7 cellular contexts compared by ENCODE assay signal in the genomic region with DNA sequence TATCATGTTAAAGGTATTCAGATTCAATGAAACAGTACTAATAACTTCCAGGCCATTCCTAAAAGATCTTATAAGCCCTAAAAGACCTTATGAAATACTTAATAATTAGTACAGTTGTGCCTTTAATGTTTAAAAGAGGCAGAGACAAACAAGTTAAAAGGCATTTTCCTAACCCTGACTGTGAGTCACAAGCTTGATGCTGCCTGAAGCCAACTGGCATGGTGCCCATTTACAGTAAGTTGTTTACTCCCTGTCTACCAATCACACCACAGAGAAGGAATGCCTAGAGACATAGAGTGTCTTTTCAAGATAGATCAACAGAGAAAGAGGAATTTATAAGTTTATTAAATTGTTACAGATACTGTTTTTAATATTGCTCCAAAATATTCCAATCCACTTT. TPM values are rescaled to one million over a fixed set of nuclear protein-coding genes. Genes with fewer than 3 reads are reported as not detected.
DNase-seq lines count a peak whose midpoint lies in the region; ATAC-seq and TF ChIP-seq lines count a peak whose summit lies in the region.

No MANE protein-coding gene starts in this region.

- no peaks in the 10 kb centered on the region for H3K27me3 Mint-ChIP-seq in osteocyte (ENCODE audit: unreplicated experiment)

- peaks cover 28% of the 10 kb centered on the region for H3K4me1 Mint-ChIP-seq in osteocyte (ENCODE audit: unreplicated experiment)

- TF ChIP-seq CTCF in epithelial cell of proximal tubule (conservative IDR thresholded peaks at IDR 0.05; ENCODE audit: low read depth, low read length) (no peak), osteocyte (IDR thresholded peaks at IDR 0.05) (no peak)

- no peak for ATAC-seq in GM18867 (IDR thresholded peaks at IDR 0.05; ENCODE audit: unreplicated experiment)

- no peak overlapping the region for H3K4me3 Mint-ChIP-seq in osteocyte (ENCODE audit: unreplicated experiment)

- no peaks in the 10 kb centered on the region for H3K36me3 Mint-ChIP-seq in osteocyte (ENCODE audit: unreplicated experiment)

- DNase-seq in GM04503 (ENCODE audit: low read depth): peak; percentile 61
- DNase-seq in NCI-H146 treated with DMSO at 0.1 percent for 48 hours (lab: John Stamatoyannopoulos, UW; ENCODE audit: unreplicated experiment): peak; percentile 4
- peak; percentile 71 to 73 for DNase-seq in activated CD4-positive, alpha-beta T cell treated with anti-CD3 and anti-CD28 coated beads for 4 hours
- peak; percentile 78 for DNase-seq in epithelial cell of proximal tubule (ENCODE audit: low read depth)
- DNase-seq in osteocyte (ENCODE audit: extremely low spot score, unreplicated experiment): no peak
- DNase-seq in GOT3 (lab: John Stamatoyannopoulos, UW): no peak

- no peak overlapping the region for H3K4me3 ChIP-seq in epithelial cell of proximal tubule (ENCODE audit: low read depth, low read length)

- H3K9me3 Mint-ChIP-seq in osteocyte (ENCODE audit: unreplicated experiment): no peaks in the 10 kb centered on the region

- H3K27ac Mint-ChIP-seq in osteocyte (ENCODE audit: unreplicated experiment): peak overlapping the region; percentile 58

RNA-seq across cellular contexts. Expression of a gene that starts 47.8 kb away (rescaled TPM):
- total RNA-seq in epithelial cell of proximal tubule (14.1 and 14.6 TPM in 2 replicates), osteocyte (42.6 and 47.8 TPM in 2 replicates)

Comparison
In these comparisons a context has a peak if more than half of its experiments do, and no peak if none do; other contexts are left out.
1. DNase-seq: peak in GM04503 (single experiment), NCI-H146 treated with DMSO at 0.1 percent for 48 hours (single experiment), activated CD4-positive, alpha-beta T cell treated with anti-CD3 and anti-CD28 coated beads for 4 hours (2 of 2) and epithelial cell of proximal tubule (single experiment); none in osteocyte (single experiment) and GOT3 (single experiment).